In genomic region chr2:76455910-76456309, GRCh38 we compare ENCODE assay signal across 3 cellular contexts.
A peak's percentile ranks its signal among the peaks of the same experiment; 100 is the strongest.
TF ChIP-seq lines count a peak whose summit lies in the region.

No MANE protein-coding gene starts in this region.

TF ChIP-seq in HepG2, 621 proteins besides CTCF, POLR2A, EP300 and RAD21:
- TF ChIP-seq YEATS4 (CRISPR knock-in tag; IDR thresholded peaks at IDR 0.05; ENCODE audit: borderline replicate concordance): no peak
- no peak for TF ChIP-seq MEIS1 (CRISPR knock-in tag; IDR thresholded peaks at IDR 0.05; ENCODE audit: borderline replicate concordance)
- TF ChIP-seq ZHX1 (CRISPR knock-in tag; IDR thresholded peaks at IDR 0.05; ENCODE audit: low read depth): no peak
- peak in 1 of 2 experiments; percentile 70; a peak in 3 of 4 replicates for TF ChIP-seq MAFK (conservative IDR thresholded peaks at IDR 0.05 in 1 of 2, IDR thresholded peaks at IDR 0.05 in 1 of 2; ENCODE audit: low read length in 2 of 2)
- no peak for TF ChIP-seq GPBP1L1 (CRISPR knock-in tag; IDR thresholded peaks at IDR 0.05)
- TF ChIP-seq SALL2 (CRISPR knock-in tag; IDR thresholded peaks at IDR 0.05): no peak
- TF ChIP-seq NFYB (CRISPR knock-in tag; IDR thresholded peaks at IDR 0.05): no peak
- TF ChIP-seq MAFF (IDR thresholded peaks at IDR 0.05; ENCODE audit: low read depth, low read length): peak; percentile 46; the same call in 1 of the 2 replicates
- no peak for TF ChIP-seq SALL1 (CRISPR knock-in tag; IDR thresholded peaks at IDR 0.05)
TF ChIP-seq in HepG2: peak in this region for 2.

TF ChIP-seq in A549, 52 proteins besides CTCF, POLR2A, EP300 and RAD21 (continued from another document):
- TF ChIP-seq MAFK (IDR thresholded peaks at IDR 0.05; ENCODE audit: partially characterized antibody): peak; percentile 14

TF ChIP-seq in neural cell, 6 proteins besides CTCF, POLR2A, EP300 and RAD21 (continued from another document):
- TF ChIP-seq REST (IDR thresholded peaks at IDR 0.05; ENCODE audit: borderline replicate concordance) (peak; percentile 71), POLR2AphosphoS5 (IDR thresholded peaks at IDR 0.05) (peak; percentile 37), TAF1 (IDR thresholded peaks at IDR 0.05; ENCODE audit: low read depth) (no peak), MXI1 (conservative IDR thresholded peaks at IDR 0.05; ENCODE audit: poor library complexity, severe bottlenecking) (no peak), EZH2 (IDR thresholded peaks at IDR 0.05; ENCODE audit: borderline replicate concordance, insufficient read depth, low read length, poor library complexity, severe bottlenecking) (no peak)
TF ChIP-seq in neural cell: peak in this region for 2.
